ENCODE assay signal across 8 cellular contexts in the genomic region with DNA sequence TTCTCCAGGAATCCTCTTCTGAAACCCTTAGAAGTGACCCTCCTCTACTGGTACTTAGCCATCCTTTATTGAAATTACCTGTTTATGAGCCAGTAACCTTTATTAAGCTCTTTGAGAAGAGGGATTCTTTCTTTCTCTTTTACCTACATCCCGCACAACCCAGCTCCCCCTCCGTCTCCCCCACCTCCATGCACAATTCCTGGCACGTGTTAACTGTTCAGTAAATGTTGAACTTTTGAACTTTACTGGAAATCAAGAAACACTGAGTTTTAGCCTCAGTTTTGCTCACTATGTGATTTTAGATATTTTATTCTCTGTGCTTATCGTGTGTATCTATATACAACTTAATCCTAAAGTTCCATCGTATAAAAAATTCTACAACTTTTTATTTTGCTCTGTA. TPM values are rescaled to one million over a fixed set of nuclear protein-coding genes. Genes with fewer than 3 reads are reported as not detected.
DNase-seq lines count a peak whose midpoint lies in the region; ATAC-seq, FAIRE-seq and TF ChIP-seq lines count a peak whose summit lies in the region.

No MANE protein-coding gene starts in this region.

- peaks cover 53% of the 10 kb centered on the region for H3K4me1 Mint-ChIP-seq in activated T-cell treated with anti-CD3 and anti-CD28 coated beads, Interleukin-2, amount 50 U/mL, for 4 hours (ENCODE audit: low read depth)
- H3K4me1 Mint-ChIP-seq in activated T-helper 2 cell treated with anti-CD3 and anti-CD28 coated beads, Interferon-gamma antibody, Interleukin-2, Interleukin-4, amounts not matched to agents 10 μg/mL and 5 μg/mL and 100 μg/mL, durations not matched to agents 14 hours and 24 hours and 36 hours (ENCODE audit: low read depth), result peaks cover 51% of the 10 kb centered on the region

- TF ChIP-seq CTCF in kidney (IDR thresholded peaks at IDR 0.05; ENCODE audit: borderline replicate concordance, extremely low read depth, insufficient read depth) (no peak), transverse colon (IDR thresholded peaks at IDR 0.05) (no peak)

- in situ Hi-C loops in transverse colon (cut with MboI; ENCODE audit: low pct_ligation_motif_present in 1 of 4, low pct_unique_long_range_greater_than_20kb in 1 of 4, low sequenced_read_pairs in 3 of 4), result no loop called here

- no peak for DNase-seq in activated T-cell treated with anti-CD3 and anti-CD28 coated beads, Interleukin-2, amount 50 U/mL, for 4 hours
- DNase-seq in activated T-cell treated with anti-CD3 and anti-CD28 coated beads for 4 hours (no peak), kidney (no peak), transverse colon (no peak), germinal center (ENCODE audit: low spot score) (no peak)
- no peak for DNase-seq in activated T-helper 2 cell treated with anti-CD3 and anti-CD28 coated beads, Interferon-gamma antibody, Interleukin-2, Interleukin-4, amounts not matched to agents 10 μg/mL and 5 μg/mL and 100 μg/mL, durations not matched to agents 14 hours and 24 hours and 36 hours (ENCODE audit: low spot score)
- DNase-seq in stimulated activated CD4-positive, alpha-beta T cell treated with anti-CD3 and anti-CD28 coated beads, Interleukin-4, amount 100 ng/mL, for 4 hours, result no peak

- TF ChIP-seq POLR2A in transverse colon (IDR thresholded peaks at IDR 0.05), result no peak

- H3K9ac ChIP-seq in kidney (ENCODE audit: low read length in 2 of 2), result peak overlapping the region in 1 of 2 donors; percentile 24

- intact Hi-C loops in activated T-helper 2 cell treated with anti-CD3 and anti-CD28 coated beads, Interferon-gamma antibody, Interleukin-2, Interleukin-4, amounts not matched to agents 10 μg/mL and 5 μg/mL and 100 μg/mL, durations not matched to agents 14 hours and 24 hours and 36 hours (cut with micrococcal nuclease), result no loop called here
- intact Hi-C loops in kidney (cut with DNase I) (no loop called here), transverse colon (cut with DNase I; ENCODE audit: low total_unique reads) (no loop called here)

- no peaks in the 10 kb centered on the region for H3K27me3 ChIP-seq in transverse colon

- no peak for ATAC-seq in activated T-cell treated with anti-CD3 and anti-CD28 coated beads, Interleukin-2, amount 50 U/mL, for 4 hours
- no peak for ATAC-seq in GM18870 (IDR thresholded peaks at IDR 0.05; ENCODE audit: unreplicated experiment)

- H3K9me3 ChIP-seq in kidney (ENCODE audit: control insufficient read depth in 1 of 2, low read length in 2 of 2) (no peaks in the 10 kb centered on the region), transverse colon (no peaks in the 10 kb centered on the region)

- no peak for TF ChIP-seq EP300 in transverse colon (IDR thresholded peaks at IDR 0.05; ENCODE audit: low read depth)

- H3K4me1 ChIP-seq in kidney (ENCODE audit: control insufficient read depth in 1 of 2, insufficient read depth in 1 of 2, low read depth in 1 of 2, low read length in 2 of 2) (peaks cover 0 to 16% of the 10 kb centered on the region in 2 donors), transverse colon (peaks cover 9 to 40% (median 18%) of the 10 kb centered on the region in 4 donors)

- peak overlapping the region; percentile 97 for H3K4me3 Mint-ChIP-seq in activated T-cell treated with anti-CD3 and anti-CD28 coated beads, Interleukin-2, amount 50 U/mL, for 4 hours
- peak overlapping the region; percentile 97 for H3K4me3 Mint-ChIP-seq in activated T-helper 2 cell treated with anti-CD3 and anti-CD28 coated beads, Interferon-gamma antibody, Interleukin-2, Interleukin-4, amounts not matched to agents 10 μg/mL and 5 μg/mL and 100 μg/mL, durations not matched to agents 14 hours and 24 hours and 36 hours (ENCODE audit: low read depth)

- no peaks in the 10 kb centered on the region for H3K9me3 Mint-ChIP-seq in activated T-cell treated with anti-CD3 and anti-CD28 coated beads, Interleukin-2, amount 50 U/mL, for 4 hours
- peaks cover 5% of the 10 kb centered on the region for H3K9me3 Mint-ChIP-seq in activated T-helper 2 cell treated with anti-CD3 and anti-CD28 coated beads, Interferon-gamma antibody, Interleukin-2, Interleukin-4, amounts not matched to agents 10 μg/mL and 5 μg/mL and 100 μg/mL, durations not matched to agents 14 hours and 24 hours and 36 hours

- no peak for FAIRE-seq in kidney (lab: Jason Lieb, UNC)

- 17 to 23% methylated on average over 5 of the region's 5 CpGs for WGBS in transverse colon (ENCODE audit: low coverage in 1 of 2), 2 donors

- H3K4me3 ChIP-seq in kidney (ENCODE audit: low read length in 2 of 2) (peak overlapping the region; percentile 85 to 94), transverse colon (peak overlapping the region in 3 of 4 donors; percentile 67 to 80 (median 78))

- no peak overlapping the region for H3K27ac ChIP-seq in kidney (ENCODE audit: low read depth in 2 of 2, low read length in 2 of 2)
- peak overlapping the region in 2 of 4 donors; percentile 99 to 100 for H3K27ac ChIP-seq in transverse colon

- peaks cover 24% of the 10 kb centered on the region for H3K36me3 Mint-ChIP-seq in activated T-cell treated with anti-CD3 and anti-CD28 coated beads, Interleukin-2, amount 50 U/mL, for 4 hours (ENCODE audit: insufficient read depth)
- H3K36me3 Mint-ChIP-seq in activated T-helper 2 cell treated with anti-CD3 and anti-CD28 coated beads, Interferon-gamma antibody, Interleukin-2, Interleukin-4, amounts not matched to agents 10 μg/mL and 5 μg/mL and 100 μg/mL, durations not matched to agents 14 hours and 24 hours and 36 hours (ENCODE audit: low read depth), result peaks cover 58% of the 10 kb centered on the region

- no peaks in the 10 kb centered on the region for H3K27me3 Mint-ChIP-seq in activated T-cell treated with anti-CD3 and anti-CD28 coated beads, Interleukin-2, amount 50 U/mL, for 4 hours (ENCODE audit: low read depth)
- no peaks in the 10 kb centered on the region for H3K27me3 Mint-ChIP-seq in activated T-helper 2 cell treated with anti-CD3 and anti-CD28 coated beads, Interferon-gamma antibody, Interleukin-2, Interleukin-4, amounts not matched to agents 10 μg/mL and 5 μg/mL and 100 μg/mL, durations not matched to agents 14 hours and 24 hours and 36 hours (ENCODE audit: low read depth)

- H3K36me3 ChIP-seq in kidney (ENCODE audit: control insufficient read depth in 1 of 2, insufficient read depth in 2 of 2, low read length in 2 of 2) (no peaks in the 10 kb centered on the region), transverse colon (no peaks in the 10 kb centered on the region)

- peak overlapping the region; percentile 61 for H3K27ac Mint-ChIP-seq in activated T-helper 2 cell treated with anti-CD3 and anti-CD28 coated beads, Interferon-gamma antibody, Interleukin-2, Interleukin-4, amounts not matched to agents 10 μg/mL and 5 μg/mL and 100 μg/mL, durations not matched to agents 14 hours and 24 hours and 36 hours

RNA-seq across cellular contexts. Expression of a gene that starts 1.8 kb away (rescaled TPM):
- 10 to 100 TPM; 29.2 to 42.7 (median 35.3) TPM for total RNA-seq in activated T-cell treated with anti-CD3 and anti-CD28 coated beads, Interleukin-2, amount 50 U/mL, for 4 hours
- 58.6 and 60.4 TPM in 2 replicates for total RNA-seq in activated T-helper 2 cell treated with anti-CD3 and anti-CD28 coated beads, Interferon-gamma antibody, Interleukin-2, Interleukin-4, amounts not matched to agents 10 μg/mL and 5 μg/mL and 100 μg/mL, durations not matched to agents 14 hours and 24 hours and 36 hours
- total RNA-seq in kidney (55.2 TPM), transverse colon (10 to 100 TPM; 15.0 to 97.3 (median 43.3) TPM)
- 45.3 TPM for polyA plus RNA-seq in kidney (ENCODE audit: insufficient read depth, low read depth, low replicate concordance)

RNA-seq across cellular contexts. Expression of a gene that starts 2.1 kb away (rescaled TPM):
- total RNA-seq in activated T-cell treated with anti-CD3 and anti-CD28 coated beads, Interleukin-2, amount 50 U/mL, for 4 hours, result 1 to 10 TPM; 4.6 to 8.3 (median 8.1) TPM
- 20.1 and 22.9 TPM in 2 replicates for total RNA-seq in activated T-helper 2 cell treated with anti-CD3 and anti-CD28 coated beads, Interferon-gamma antibody, Interleukin-2, Interleukin-4, amounts not matched to agents 10 μg/mL and 5 μg/mL and 100 μg/mL, durations not matched to agents 14 hours and 24 hours and 36 hours
- total RNA-seq in kidney (3.9 TPM), transverse colon (1 to 10 TPM; 1.5 to 5.1 (median 2.8) TPM)
- 1.2 TPM for polyA plus RNA-seq in kidney (ENCODE audit: insufficient read depth, low read depth, low replicate concordance)
